Comparison of ENCODE assay signal across 28 cellular contexts in the genomic region with DNA sequence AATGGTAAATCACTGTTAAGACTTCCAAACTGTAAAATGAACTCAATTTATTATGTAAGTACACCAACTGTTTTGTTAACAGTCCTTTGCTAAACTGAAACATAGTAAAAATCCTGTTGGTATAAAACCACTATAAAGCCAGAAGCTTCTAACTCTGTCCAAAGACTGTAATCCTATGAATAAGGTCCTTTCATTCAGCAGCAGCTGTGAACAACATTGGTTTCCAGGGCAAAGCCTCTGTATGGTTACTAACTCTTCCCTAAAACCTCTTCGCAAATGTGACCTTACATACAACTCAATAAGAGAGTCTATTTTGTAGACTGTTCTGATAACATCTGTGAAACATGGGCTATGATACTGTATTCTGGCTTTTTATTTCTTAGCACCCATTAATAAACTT. TPM values are rescaled to one million over a fixed set of nuclear protein-coding genes. Genes with fewer than 3 reads are reported as not detected.
DNase-seq lines count a peak whose midpoint lies in the region; ATAC-seq, FAIRE-seq and TF ChIP-seq lines count a peak whose summit lies in the region.
"Had no signal": no experiment of that assay in that cellular context is flagged by ENCODE, and none has a peak within 500 bp of the region (broad histone marks: within the 10 kb centered on the region; RNA-seq: fewer than 3 reads in every experiment).

No MANE protein-coding gene starts in this region.

- TF ChIP-seq CTCF in progenitor cell of endocrine pancreas (IDR thresholded peaks at IDR 0.05; ENCODE audit: unreplicated experiment) (no peak), nephron progenitor cell (IDR thresholded peaks at IDR 0.05) (no peak)

- no peaks in the 10 kb centered on the region for H3K27me3 Mint-ChIP-seq in activated T-helper 1 cell treated with anti-CD3 and anti-CD28 coated beads, Interleukin-12 subunit alpha, Interleukin-12 subunit beta, Interleukin-2, Interleukin-4 antibody, amounts not matched to agents 30 ng/mL and 10 ng/mL and 1 ng/mL, durations not matched to agents 14 hours and 24 hours and 36 hours (ENCODE audit: insufficient read depth)
- no peaks in the 10 kb centered on the region for H3K27me3 Mint-ChIP-seq in progenitor cell of endocrine pancreas
- H3K27me3 Mint-ChIP-seq in nephron progenitor cell (ENCODE audit: low read depth, poor library complexity): peaks cover 2% of the 10 kb centered on the region

- H3K4me3 Mint-ChIP-seq in activated T-helper 1 cell treated with anti-CD3 and anti-CD28 coated beads, Interleukin-12 subunit alpha, Interleukin-12 subunit beta, Interleukin-2, Interleukin-4 antibody, amounts not matched to agents 30 ng/mL and 10 ng/mL and 1 ng/mL, durations not matched to agents 14 hours and 24 hours and 36 hours: no peak overlapping the region
- H3K4me3 Mint-ChIP-seq in progenitor cell of endocrine pancreas (ENCODE audit: low read depth) (no peak overlapping the region), nephron progenitor cell (no peak overlapping the region)
- H3K4me3 Mint-ChIP-seq: GM23338; stimulated activated effector memory CD8-positive, alpha-beta T cell treated with anti-CD3 and anti-CD28 coated beads, Interleukin-12 subunit alpha, Interleukin-12 subunit beta, amount 100 ng/mL, for 72 hours had no signal

- H3K36me3 Mint-ChIP-seq in activated T-helper 1 cell treated with anti-CD3 and anti-CD28 coated beads, Interleukin-12 subunit alpha, Interleukin-12 subunit beta, Interleukin-2, Interleukin-4 antibody, amounts not matched to agents 30 ng/mL and 10 ng/mL and 1 ng/mL, durations not matched to agents 14 hours and 24 hours and 36 hours (ENCODE audit: low read depth): peaks cover 65% of the 10 kb centered on the region
- H3K36me3 Mint-ChIP-seq in progenitor cell of endocrine pancreas (ENCODE audit: insufficient read depth) (peaks cover 34% of the 10 kb centered on the region), nephron progenitor cell (ENCODE audit: low read depth) (peaks cover 87% of the 10 kb centered on the region)

- no peaks in the 10 kb centered on the region for H3K9me3 Mint-ChIP-seq in activated T-helper 1 cell treated with anti-CD3 and anti-CD28 coated beads, Interleukin-12 subunit alpha, Interleukin-12 subunit beta, Interleukin-2, Interleukin-4 antibody, amounts not matched to agents 30 ng/mL and 10 ng/mL and 1 ng/mL, durations not matched to agents 14 hours and 24 hours and 36 hours
- no peaks in the 10 kb centered on the region for H3K9me3 Mint-ChIP-seq in progenitor cell of endocrine pancreas (ENCODE audit: low read depth)
- H3K9me3 Mint-ChIP-seq in nephron progenitor cell: peaks cover 4% of the 10 kb centered on the region
- H3K9me3 Mint-ChIP-seq: GM23338; stimulated activated effector memory CD8-positive, alpha-beta T cell treated with anti-CD3 and anti-CD28 coated beads, Interleukin-12 subunit alpha, Interleukin-12 subunit beta, amount 100 ng/mL, for 72 hours had no signal

- intact Hi-C loops in activated T-helper 1 cell treated with anti-CD3 and anti-CD28 coated beads, Interleukin-12 subunit alpha, Interleukin-12 subunit beta, Interleukin-2, Interleukin-4 antibody, amounts not matched to agents 30 ng/mL and 10 ng/mL and 1 ng/mL, durations not matched to agents 14 hours and 24 hours and 36 hours (cut with micrococcal nuclease): no loop called here

- FAIRE-seq in H54 (lab: Jason Lieb, UNC) (peak; percentile 38), frontal cortex (lab: Jason Lieb, UNC) (peak; percentile 19)
- FAIRE-seq: endothelial cell of umbilical vein, GM12891, GM19239, TTC549 had no signal

- peak overlapping the region; percentile 59 for H3K27ac Mint-ChIP-seq in activated T-helper 1 cell treated with anti-CD3 and anti-CD28 coated beads, Interleukin-12 subunit alpha, Interleukin-12 subunit beta, Interleukin-2, Interleukin-4 antibody, amounts not matched to agents 30 ng/mL and 10 ng/mL and 1 ng/mL, durations not matched to agents 14 hours and 24 hours and 36 hours
- H3K27ac Mint-ChIP-seq in progenitor cell of endocrine pancreas (peak overlapping the region; percentile 71), nephron progenitor cell (no peak overlapping the region)
- H3K27ac Mint-ChIP-seq: GM23338 had no signal

- ATAC-seq in GM18873 (IDR thresholded peaks at IDR 0.05; ENCODE audit: low FRiP score, unreplicated experiment) (no peak), GM19395 (IDR thresholded peaks at IDR 0.05; ENCODE audit: unreplicated experiment) (no peak)
- ATAC-seq: GM23338; heart left ventricle; left colon; Right ventricle myocardium inferior; stimulated activated effector memory CD8-positive, alpha-beta T cell treated with anti-CD3 and anti-CD28 coated beads, Interleukin-12 subunit alpha, Interleukin-12 subunit beta, amount 100 ng/mL, for 72 hours had no signal

- no peak for TF ChIP-seq POLR2A in H54 (IDR thresholded peaks at IDR 0.05; ENCODE audit: low read depth, low read length)

- DNase-seq in H54 (ENCODE audit: insufficient read length, low spot score) (no peak), frontal cortex (ENCODE audit: low spot score in 2 of 2) (peak in 1 of 2 donors; percentile 16), progenitor cell of endocrine pancreas (ENCODE audit: low spot score, unreplicated experiment) (no peak), nephron progenitor cell (no peak)
- no peak for DNase-seq in activated T-helper 1 cell treated with anti-CD3 and anti-CD28 coated beads, Interleukin-12 subunit alpha, Interleukin-12 subunit beta, Interleukin-2, Interleukin-4 antibody, amounts not matched to agents 30 ng/mL and 10 ng/mL and 1 ng/mL, durations not matched to agents 14 hours and 24 hours and 36 hours (ENCODE audit: low spot score)
- DNase-seq: activated CD4-positive, alpha-beta T cell treated with anti-CD3 and anti-CD28 coated beads for 1 hour; activated effector memory CD4-positive, alpha-beta T cell treated with Interleukin-2 at 50 U/mL for 16 hours; dermis blood vessel endothelial cell; DMS79 treated with DMSO at 0.1 percent for 48 hours; heart left ventricle; Kasumi-1; left colon; mesenchymal stem cell; NCI-H1092; NCI-H187 treated with DMSO at 0.1 percent for 48 hours; NCI-H2227 treated with DMSO at 0.1 percent for 48 hours; NCI-H774; stimulated activated CD4-positive, alpha-beta T cell treated with anti-CD3 and anti-CD28 coated beads, Interleukin-1b, Interleukin-23, amount 100 ng/mL, for 48 hours; testis had no signal

- peaks cover 43% of the 10 kb centered on the region for H3K4me1 Mint-ChIP-seq in activated T-helper 1 cell treated with anti-CD3 and anti-CD28 coated beads, Interleukin-12 subunit alpha, Interleukin-12 subunit beta, Interleukin-2, Interleukin-4 antibody, amounts not matched to agents 30 ng/mL and 10 ng/mL and 1 ng/mL, durations not matched to agents 14 hours and 24 hours and 36 hours (ENCODE audit: low read depth)
- H3K4me1 Mint-ChIP-seq in progenitor cell of endocrine pancreas (ENCODE audit: low read depth): peaks cover 1% of the 10 kb centered on the region
- no peaks in the 10 kb centered on the region for H3K4me1 Mint-ChIP-seq in nephron progenitor cell
- H3K4me1 Mint-ChIP-seq: GM23338 had no signal

RNA-seq across cellular contexts. Expression of a gene that starts 40.1 kb away (rescaled TPM):
- total RNA-seq in activated T-helper 1 cell treated with anti-CD3 and anti-CD28 coated beads, Interleukin-12 subunit alpha, Interleukin-12 subunit beta, Interleukin-2, Interleukin-4 antibody, amounts not matched to agents 30 ng/mL and 10 ng/mL and 1 ng/mL, durations not matched to agents 14 hours and 24 hours and 36 hours: 106 and 109 TPM in 2 replicates
- total RNA-seq in frontal cortex: 41.2 TPM
- 50.3 and 53.4 TPM in 2 replicates for total RNA-seq in progenitor cell of endocrine pancreas
